ENCODE assay signal across 25 cellular contexts in the genomic region with DNA sequence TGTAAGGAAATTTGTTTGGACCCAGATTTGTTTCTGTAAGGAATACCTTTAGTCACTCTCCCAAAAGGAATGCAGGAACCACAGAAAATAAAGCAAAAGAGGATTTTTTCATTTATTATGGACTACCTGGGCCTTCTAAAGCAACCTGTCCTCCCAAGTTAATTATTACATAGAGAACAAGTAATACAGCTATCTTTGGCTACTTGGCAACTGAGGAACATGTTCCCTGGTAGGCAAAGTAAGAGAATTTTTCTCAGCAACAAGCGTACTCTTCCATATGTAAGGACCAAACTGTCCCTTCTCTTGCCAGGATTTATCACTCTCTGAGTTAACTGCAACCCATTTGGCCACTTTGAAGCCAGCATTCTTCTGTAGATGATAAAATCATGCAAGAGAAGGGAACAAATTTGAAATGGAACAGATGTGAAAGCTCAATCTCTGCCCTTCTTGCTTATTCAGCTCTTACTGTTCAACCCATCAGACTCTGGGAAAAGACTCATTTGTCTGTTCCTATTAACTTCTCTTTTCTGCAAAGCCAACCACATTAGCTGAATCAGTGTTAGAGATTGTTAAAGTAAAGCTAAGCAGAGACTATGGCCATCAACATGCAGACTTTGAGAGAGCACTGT.
DNase-seq lines count a peak whose midpoint lies in the region; ATAC-seq, FAIRE-seq and TF ChIP-seq lines count a peak whose summit lies in the region.
"Had no signal": no experiment of that assay in that cellular context is flagged by ENCODE, and none has a peak within 500 bp of the region (broad histone marks: within the 10 kb centered on the region; RNA-seq: fewer than 3 reads in every experiment).

No MANE protein-coding gene starts in this region.

- 60% methylated on average over 1 of the region's 1 CpG for WGBS in hepatocyte (ENCODE audit: low lambda C conversion rate, missing lambda C conversion rate)

- peaks cover 25% of the 10 kb centered on the region for H3K4me1 ChIP-seq in hepatocyte (ENCODE audit: insufficient read depth)

- no peak for DNase-seq in hepatocyte (ENCODE audit: low spot score)
- peak; percentile 14 for DNase-seq in pons (ENCODE audit: low spot score)
- no peak for DNase-seq in globus pallidus (ENCODE audit: low spot score)
- DNase-seq: activated CD4-positive, alpha-beta memory T cell treated with anti-CD3 and anti-CD28 coated beads for 36 hours; activated CD4-positive, CD25-positive, alpha-beta regulatory T cell; central memory CD4-positive, alpha-beta T cell; islet precursor cell; KBM-7; MG63; NCI-H2081 treated with DMSO at 0.1 percent for 48 hours; NCI-H446; SW 1271; T1000; transverse colon had no signal

- peaks cover 6% of the 10 kb centered on the region for H3K36me3 Mint-ChIP-seq in stimulated activated memory B cell treated with anti-CD40 and anti-IgM and Interleukin-4, amounts not matched to agents 10 μg/mL and 1 μg/mL and 100 μg/mL, for 72 hours

- H4K20me1 ChIP-seq in hepatocyte (ENCODE audit: insufficient read depth, poor library complexity, severe bottlenecking), result no peaks in the 10 kb centered on the region

- no peaks in the 10 kb centered on the region for H3K27me3 ChIP-seq in hepatocyte
- H3K27me3 ChIP-seq: gastroesophageal sphincter, MG63, neural progenitor cell, transverse colon had no signal

- peak; percentile 34 for FAIRE-seq in G401.6 (lab: Jason Lieb, UNC)

- H3K27ac ChIP-seq in VCaP (peak overlapping the region; percentile 57), hepatocyte (peak overlapping the region; percentile 24)
- H3K27ac ChIP-seq: gastroesophageal sphincter, neural progenitor cell, transverse colon had no signal

- no peak overlapping the region for H3K4me3 ChIP-seq in hepatocyte
- H3K4me3 ChIP-seq: gastroesophageal sphincter, lung, MG63, neural progenitor cell, prostate gland, transverse colon had no signal

- H3K79me2 ChIP-seq in hepatocyte, result no peaks in the 10 kb centered on the region

- no peaks in the 10 kb centered on the region for H3K9me3 ChIP-seq in hepatocyte (ENCODE audit: low read depth)
- H3K9me3 ChIP-seq: gastroesophageal sphincter, MG63, prostate gland, transverse colon had no signal

- no peaks in the 10 kb centered on the region for H3K36me3 ChIP-seq in hepatocyte (replicated peaks; ENCODE audit: insufficient read depth, low read depth)
- H3K36me3 ChIP-seq: neural progenitor cell, prostate gland had no signal

- no peak for ATAC-seq in stimulated activated memory B cell treated with anti-CD40 and anti-IgM and Interleukin-4, amounts not matched to agents 10 μg/mL and 1 μg/mL and 100 μg/mL, for 72 hours
- no peak for ATAC-seq in GM19463 (IDR thresholded peaks at IDR 0.05; ENCODE audit: unreplicated experiment)
- ATAC-seq: gastroesophageal sphincter, Right ventricle myocardium inferior had no signal

- peaks cover 25% of the 10 kb centered on the region for H3K4me1 Mint-ChIP-seq in stimulated activated memory B cell treated with anti-CD40 and anti-IgM and Interleukin-4, amounts not matched to agents 10 μg/mL and 1 μg/mL and 100 μg/mL, for 72 hours

- H3K4me3 Mint-ChIP-seq in stimulated activated memory B cell treated with anti-CD40 and anti-IgM and Interleukin-4, amounts not matched to agents 10 μg/mL and 1 μg/mL and 100 μg/mL, for 72 hours, result no peak overlapping the region
- H3K4me3 Mint-ChIP-seq: activated CD4-positive, alpha-beta memory T cell treated with anti-CD3 and anti-CD28 coated beads for 36 hours; activated naive CD8-positive, alpha-beta T cell; neural progenitor cell had no signal

- no peak for TF ChIP-seq CTCF in VCaP (conservative IDR thresholded peaks at IDR 0.05)
- no peak for TF ChIP-seq CTCF in hepatocyte (IDR thresholded peaks at IDR 0.05; ENCODE audit: poor library complexity)

- H2AFZ ChIP-seq in hepatocyte, result no peak overlapping the region
- H2AFZ ChIP-seq: neural progenitor cell had no signal

- no peaks in the 10 kb centered on the region for H3K9me3 Mint-ChIP-seq in stimulated activated memory B cell treated with anti-CD40 and anti-IgM and Interleukin-4, amounts not matched to agents 10 μg/mL and 1 μg/mL and 100 μg/mL, for 72 hours
- H3K9me3 Mint-ChIP-seq: activated CD4-positive, alpha-beta memory T cell treated with anti-CD3 and anti-CD28 coated beads for 36 hours; activated T-helper 2 cell treated with anti-CD3 and anti-CD28 coated beads, Interferon-gamma antibody, Interleukin-2, Interleukin-4, amounts not matched to agents 10 μg/mL and 5 μg/mL and 100 μg/mL, durations not matched to agents 14 hours and 24 hours and 36 hours; neural progenitor cell had no signal

- no peak overlapping the region for H3K27ac Mint-ChIP-seq in stimulated activated memory B cell treated with anti-CD40 and anti-IgM and Interleukin-4, amounts not matched to agents 10 μg/mL and 1 μg/mL and 100 μg/mL, for 72 hours
- H3K27ac Mint-ChIP-seq: activated CD4-positive, alpha-beta memory T cell treated with anti-CD3 and anti-CD28 coated beads for 36 hours; activated naive CD8-positive, alpha-beta T cell; activated T-helper 2 cell treated with anti-CD3 and anti-CD28 coated beads, Interferon-gamma antibody, Interleukin-2, Interleukin-4, amounts not matched to agents 10 μg/mL and 5 μg/mL and 100 μg/mL, durations not matched to agents 14 hours and 24 hours and 36 hours; neural progenitor cell had no signal

- H3K27me3 Mint-ChIP-seq in stimulated activated memory B cell treated with anti-CD40 and anti-IgM and Interleukin-4, amounts not matched to agents 10 μg/mL and 1 μg/mL and 100 μg/mL, for 72 hours, result no peaks in the 10 kb centered on the region
- H3K27me3 Mint-ChIP-seq: activated CD4-positive, alpha-beta memory T cell treated with anti-CD3 and anti-CD28 coated beads for 36 hours; activated naive CD8-positive, alpha-beta T cell had no signal

- peak overlapping the region; percentile 3 for H3K4me2 ChIP-seq in hepatocyte
- H3K4me2 ChIP-seq: neural progenitor cell had no signal

- H3K9me2 ChIP-seq in hepatocyte (replicated peaks; ENCODE audit: insufficient read depth), result no peaks in the 10 kb centered on the region
